ENCODE assay signal across 19 cellular contexts in the genomic region with DNA sequence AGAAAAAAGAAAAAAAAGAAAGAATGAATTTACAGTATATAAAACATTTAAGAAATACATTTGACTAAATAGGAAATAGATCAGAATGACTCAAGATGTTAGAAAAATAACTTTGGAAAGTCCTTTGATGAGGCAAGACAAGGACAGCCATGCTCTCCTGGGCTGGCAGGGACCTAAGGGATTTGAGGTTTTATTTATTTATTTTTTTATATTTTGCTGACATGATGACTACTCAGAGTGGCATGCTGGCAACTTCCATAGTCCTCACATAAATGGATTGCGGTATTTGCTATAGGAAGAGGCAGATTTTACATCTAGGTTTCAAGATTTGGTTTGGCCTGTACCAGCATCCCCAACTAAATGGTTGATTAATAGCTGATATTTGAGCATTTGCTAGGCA. TPM values are rescaled to one million over a fixed set of nuclear protein-coding genes. Genes with fewer than 3 reads are reported as not detected.
DNase-seq lines count a peak whose midpoint lies in the region; ATAC-seq and TF ChIP-seq lines count a peak whose summit lies in the region.
"Had no signal": no experiment of that assay in that cellular context is flagged by ENCODE, and none has a peak within 500 bp of the region (broad histone marks: within the 10 kb centered on the region; RNA-seq: fewer than 3 reads in every experiment).

No MANE protein-coding gene starts in this region.

- 84 to 96% methylated on average over 1 of the region's 1 CpG for WGBS in GM23248 (ENCODE audit: low coverage in 1 of 2, low lambda C conversion rate in 2 of 2, missing lambda C conversion rate in 2 of 2), 2 experiments

- in situ Hi-C loops in GM23248 (cut with MboI): no loop called here

- no peaks in the 10 kb centered on the region for H4K20me1 ChIP-seq in GM23248 (ENCODE audit: insufficient read depth)

- H3K36me3 ChIP-seq in GM23248 (ENCODE audit: low read depth) (no peaks in the 10 kb centered on the region), RWPE2 (ENCODE audit: low read depth) (no peaks in the 10 kb centered on the region), mucosa of descending colon (ENCODE audit: low read depth) (no peaks in the 10 kb centered on the region)
- H3K36me3 ChIP-seq: HAP-1, pancreas, upper lobe of left lung had no signal

- H3K4me2 ChIP-seq in GM23248 (ENCODE audit: unreplicated experiment): no peak overlapping the region
- H3K4me2 ChIP-seq: KMS-11 had no signal

- DNase-seq in GM23248: peak; percentile 47
- no peak for DNase-seq in RWPE2 (ENCODE audit: low spot score)
- peak; percentile 76 for DNase-seq in epithelial cell of esophagus (ENCODE audit: low read depth)
- peak; percentile 43 for DNase-seq in renal cortical epithelial cell (ENCODE audit: low read depth)
- no peak for DNase-seq in mucosa of descending colon
- no peak for DNase-seq in NCI-H187 (lab: John Stamatoyannopoulos, UW)
- DNase-seq in DMS153 (lab: John Stamatoyannopoulos, UW): no peak
- DNase-seq: activated CD4-positive, CD25-positive, alpha-beta regulatory T cell; activated CD8-positive, alpha-beta memory T cell treated with anti-CD3 and anti-CD28 coated beads, Interleukin-2, amount 10 ng/mL, durations not matched to agents 7 days and 5 days; activated naive CD4-positive, alpha-beta T cell treated with Interleukin-2 at 50 U/mL for 16 hours; DND-41; NCI-H1694 treated with DMSO at 0.1 percent for 48 hours; NCI-H510A; OCI-M1; pancreas; stimulated activated naive CD4-positive, alpha-beta T cell treated with Interleukin-2 at 50 U/mL for 16 hours; upper lobe of left lung had no signal

- no peaks in the 10 kb centered on the region for H3K9me3 ChIP-seq in GM23248 (ENCODE audit: low read depth)
- no peaks in the 10 kb centered on the region for H3K9me3 ChIP-seq in RWPE2 (ENCODE audit: severe bottlenecking)
- no peaks in the 10 kb centered on the region for H3K9me3 ChIP-seq in mucosa of descending colon
- H3K9me3 ChIP-seq: HAP-1, pancreas, upper lobe of left lung had no signal

- H3K9ac ChIP-seq in GM23248: no peak overlapping the region
- H3K9ac ChIP-seq: KMS-11 had no signal

- no peaks in the 10 kb centered on the region for H3F3A ChIP-seq in GM23248 (ENCODE audit: insufficient read depth)

- TF ChIP-seq CTCF in RWPE2 (IDR thresholded peaks at IDR 0.05; ENCODE audit: poor library complexity, severe bottlenecking) (no peak), epithelial cell of esophagus (IDR thresholded peaks at IDR 0.05; ENCODE audit: insufficient read depth, low read depth, low read length, missing control alignments) (no peak), mucosa of descending colon (IDR thresholded peaks at IDR 0.05) (no peak)

- no peaks in the 10 kb centered on the region for H3K9me2 ChIP-seq in GM23248 (ENCODE audit: insufficient read depth)

- H3K4me1 ChIP-seq in GM23248 (ENCODE audit: insufficient read depth): peaks cover 4% of the 10 kb centered on the region
- peaks cover 35% of the 10 kb centered on the region for H3K4me1 ChIP-seq in RWPE2 (ENCODE audit: insufficient read depth, poor library complexity, severe bottlenecking)
- H3K4me1 ChIP-seq in mucosa of descending colon (ENCODE audit: low read depth): no peaks in the 10 kb centered on the region
- H3K4me1 ChIP-seq: HAP-1 had no signal

- H3K27me3 ChIP-seq in GM23248 (replicated peaks; ENCODE audit: insufficient read depth): no peaks in the 10 kb centered on the region
- no peaks in the 10 kb centered on the region for H3K27me3 ChIP-seq in RWPE2 (ENCODE audit: insufficient read depth, poor library complexity, severe bottlenecking)
- H3K27me3 ChIP-seq: pancreas, upper lobe of left lung had no signal

- H3K79me2 ChIP-seq in GM23248 (ENCODE audit: insufficient read depth): no peaks in the 10 kb centered on the region

- H3K4me3 ChIP-seq in GM23248 (no peak overlapping the region), RWPE2 (ENCODE audit: severe bottlenecking) (no peak overlapping the region), epithelial cell of esophagus (ENCODE audit: low read length) (no peak overlapping the region), mucosa of descending colon (no peak overlapping the region)
- H3K4me3 ChIP-seq: HAP-1, pancreas, upper lobe of left lung had no signal

- intact Hi-C loops in mucosa of descending colon (cut with DNase I, micrococcal nuclease): no loop called here

- H3K27ac ChIP-seq in GM23248: no peak overlapping the region
- peak overlapping the region; percentile 85 for H3K27ac ChIP-seq in RWPE2 (ENCODE audit: poor library complexity, severe bottlenecking)
- H3K27ac ChIP-seq: KMS-11 had no signal

- peak; percentile 92 for ATAC-seq in RWPE2 (ENCODE audit: low read depth)
- no peak for ATAC-seq in mucosa of descending colon
- ATAC-seq: activated CD8-positive, alpha-beta memory T cell treated with anti-CD3 and anti-CD28 coated beads, Interleukin-2, amount 10 ng/mL, durations not matched to agents 7 days and 5 days had no signal

- no peak overlapping the region for H2AFZ ChIP-seq in GM23248

RNA-seq across cellular contexts. Expression of gene SLC28A3, which starts 17.7 kb away (rescaled TPM):
- 0.32 TPM in 1 of 2 replicates, not detected in the other for total RNA-seq in GM23248 (2014; rRNA removed; shearing (Covaris generic))
- 0.11 and 0.15 TPM in 2 replicates for polyA plus RNA-seq in GM23248 (2016; fragmentation: Nextera tagmentation; extraction: Ambion mirVana)
- total RNA-seq in renal cortical epithelial cell: 0.15 and 0.69 TPM in 2 replicates
- 1 to 10 TPM in 1 of 3 donors, under 1 TPM in 2; 0.35 to 7.2 (median 0.41) TPM for total RNA-seq in mucosa of descending colon

Comparison
In these comparisons a context has a peak if more than half of its experiments do, and no peak if none do; other contexts are left out.
1. DNase-seq: peak in GM23248 (single experiment), epithelial cell of esophagus (single experiment) and renal cortical epithelial cell (single experiment); none in RWPE2 (single experiment), mucosa of descending colon (0 of 3), NCI-H187 (0 of 2) and DMS153 (single experiment).